In the genomic region with DNA sequence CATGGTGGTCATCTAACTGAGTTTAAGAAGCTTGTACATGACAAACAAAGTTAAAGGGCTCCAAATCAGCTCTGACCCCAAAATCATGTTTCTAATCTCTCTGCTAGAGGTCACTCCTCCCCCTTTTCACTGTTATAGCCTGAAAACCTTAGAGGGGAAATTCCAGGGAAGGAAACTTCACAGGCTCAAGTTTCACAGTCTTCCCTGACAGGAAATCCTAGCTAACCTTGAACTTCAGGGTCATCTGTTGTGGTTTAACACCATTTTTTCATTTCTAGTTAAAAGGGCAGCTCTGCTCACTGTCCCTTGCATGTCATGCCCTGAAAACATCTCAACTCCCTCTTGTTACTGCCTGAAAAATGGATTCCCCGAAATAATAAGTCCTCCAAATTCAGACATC, we compare ENCODE assay signal across 17 cellular contexts.
DNase-seq lines count a peak whose midpoint lies in the region; ATAC-seq, FAIRE-seq and TF ChIP-seq lines count a peak whose summit lies in the region.
"Had no signal": no experiment of that assay in that cellular context is flagged by ENCODE, and none has a peak within 500 bp of the region (broad histone marks: within the 10 kb centered on the region; RNA-seq: fewer than 3 reads in every experiment).

No MANE protein-coding gene starts in this region.

- H3K27ac ChIP-seq in HEK293 (ENCODE audit: extremely low read depth, low read depth, low read length) = peak overlapping the region; percentile 34; the same call in 1 of the 2 replicates
- H3K27ac ChIP-seq in CD4-positive, alpha-beta T cell (ENCODE audit: low read depth, low read length) = no peak overlapping the region
- H3K27ac ChIP-seq: thoracic aorta had no signal

- H3K27me3 Mint-ChIP-seq in CD4-positive, alpha-beta T cell = no peaks in the 10 kb centered on the region
- H3K27me3 Mint-ChIP-seq: activated CD4-positive, alpha-beta memory T cell treated with anti-CD3 and anti-CD28 coated beads, Interleukin-2, amount 10 ng/mL, durations not matched to agents 7 days and 5 days had no signal

- intact Hi-C loops in CD4-positive, alpha-beta T cell (cut with DNase I, micrococcal nuclease) = no loop called here

- no peaks in the 10 kb centered on the region for H3K36me3 ChIP-seq in HEK293 (ENCODE audit: control insufficient read depth in 2 of 2, insufficient read depth in 1 of 2, low read length in 2 of 2)
- H3K36me3 ChIP-seq: thoracic aorta had no signal

- no peak overlapping the region for H3K4me3 Mint-ChIP-seq in CD4-positive, alpha-beta T cell
- H3K4me3 Mint-ChIP-seq: activated CD4-positive, alpha-beta memory T cell treated with anti-CD3 and anti-CD28 coated beads, Interleukin-2, amount 10 ng/mL, durations not matched to agents 7 days and 5 days had no signal

- TF ChIP-seq CTCF in HEK293 (tag by site-specific recombination; IDR thresholded peaks at IDR 0.05) = no peak
- no peak for TF ChIP-seq CTCF in CD4-positive, alpha-beta T cell (IDR thresholded peaks at IDR 0.05)

- H3K4me3 ChIP-seq in HEK293 (ENCODE audit: low read depth, low read length) = no peak overlapping the region
- H3K4me3 ChIP-seq: thoracic aorta had no signal

- no peaks in the 10 kb centered on the region for H3K36me3 Mint-ChIP-seq in CD4-positive, alpha-beta T cell (ENCODE audit: low read depth)

- peak; percentile 81 for FAIRE-seq in RCC 7860 (lab: Jason Lieb, UNC)

- H3K9me3 Mint-ChIP-seq in CD4-positive, alpha-beta T cell = peaks cover 4% of the 10 kb centered on the region

- H3K27ac Mint-ChIP-seq in CD4-positive, alpha-beta T cell = no peak overlapping the region
- H3K27ac Mint-ChIP-seq: activated CD4-positive, alpha-beta memory T cell treated with anti-CD3 and anti-CD28 coated beads, Interleukin-2, amount 10 ng/mL, durations not matched to agents 7 days and 5 days had no signal

- ATAC-seq in GM18498 (IDR thresholded peaks at IDR 0.05; ENCODE audit: unreplicated experiment) = peak; percentile 40
- no peak for ATAC-seq in HG02870 (IDR thresholded peaks at IDR 0.05; ENCODE audit: unreplicated experiment)
- no peak for ATAC-seq in CD4-positive, alpha-beta T cell (ENCODE audit: poor library complexity)
- ATAC-seq: Right ventricle myocardium inferior had no signal

- H3K9me3 ChIP-seq in HEK293 (ENCODE audit: control insufficient read depth, insufficient read depth, low read depth, low read length) = no peaks in the 10 kb centered on the region
- H3K9me3 ChIP-seq in CD4-positive, alpha-beta T cell (ENCODE audit: control insufficient read depth, low read length) = no peaks in the 10 kb centered on the region
- H3K9me3 ChIP-seq: thoracic aorta had no signal

- DNase-seq in RCC 7860 (ENCODE audit: low spot score) (peak; percentile 56), left kidney (ENCODE audit: low read depth, low spot score) (peak; percentile 77), GM19240 (ENCODE audit: insufficient read length, low spot score) (no peak), COLO668 (lab: John Stamatoyannopoulos, UW; ENCODE audit: unreplicated experiment) (no peak)
- DNase-seq in CD4-positive, alpha-beta T cell = no peak
- DNase-seq: activated CD4-positive, alpha-beta memory T cell treated with anti-CD3 and anti-CD28 coated beads, Interleukin-2, amount 10 ng/mL, durations not matched to agents 7 days and 5 days; activated gamma-delta T cell; Caco-2; effector CD4-positive, alpha-beta T cell; NCI-H2029 treated with DMSO at 0.1 percent for 48 hours; NCI-H774; T-helper 9 cell had no signal

- POLR2A ChIA-PET in HEK293 (lab: Yijun Ruan, JAX) = interaction anchor here (0.7 to 2.0 kb wide), 5 partner anchors 26 to 104 kb away, joined by 3 to 7 read pairs (median 4); no protein-coding TSS in a partner anchor
- POLR2A ChIA-PET in CD4-positive, alpha-beta T cell (lab: Charles Lee) = no interaction called here

- H3K4me1 Mint-ChIP-seq in CD4-positive, alpha-beta T cell (ENCODE audit: low read depth) = no peaks in the 10 kb centered on the region
- H3K4me1 Mint-ChIP-seq: activated CD4-positive, alpha-beta memory T cell treated with anti-CD3 and anti-CD28 coated beads, Interleukin-2, amount 10 ng/mL, durations not matched to agents 7 days and 5 days had no signal

- CTCF ChIA-PET in HEK293 (lab: Yijun Ruan, JAX) = interaction anchor here (0.8 to 1.2 kb wide), 4 partner anchors 19 to 109 kb away, joined by 3 to 4 read pairs (median 4); no protein-coding TSS in a partner anchor
- CTCF ChIA-PET in CD4-positive, alpha-beta T cell (lab: Charles Lee) = no interaction called here

- peaks cover 9% of the 10 kb centered on the region for H3K4me1 ChIP-seq in HEK293 (ENCODE audit: control insufficient read depth, insufficient read depth, low read length)

- no peaks in the 10 kb centered on the region for H3K27me3 ChIP-seq in CD4-positive, alpha-beta T cell (ENCODE audit: control insufficient read depth, insufficient read depth, low read length)

TF ChIP-seq in HEK293, 187 proteins besides CTCF, POLR2A, EP300 and RAD21:
- no peak for TF ChIP-seq ZNF366 (tag by site-specific recombination; conservative IDR thresholded peaks at IDR 0.05)

Comparison
In these comparisons a context has a peak if more than half of its experiments do, and no peak if none do; other contexts are left out.
1. DNase-seq: peak in RCC 7860 (single experiment) and left kidney (single experiment); none in GM19240 (single experiment), CD4-positive, alpha-beta T cell (0 of 10) and COLO668 (single experiment).